8 cellular contexts compared by ENCODE assay signal in the genomic region with DNA sequence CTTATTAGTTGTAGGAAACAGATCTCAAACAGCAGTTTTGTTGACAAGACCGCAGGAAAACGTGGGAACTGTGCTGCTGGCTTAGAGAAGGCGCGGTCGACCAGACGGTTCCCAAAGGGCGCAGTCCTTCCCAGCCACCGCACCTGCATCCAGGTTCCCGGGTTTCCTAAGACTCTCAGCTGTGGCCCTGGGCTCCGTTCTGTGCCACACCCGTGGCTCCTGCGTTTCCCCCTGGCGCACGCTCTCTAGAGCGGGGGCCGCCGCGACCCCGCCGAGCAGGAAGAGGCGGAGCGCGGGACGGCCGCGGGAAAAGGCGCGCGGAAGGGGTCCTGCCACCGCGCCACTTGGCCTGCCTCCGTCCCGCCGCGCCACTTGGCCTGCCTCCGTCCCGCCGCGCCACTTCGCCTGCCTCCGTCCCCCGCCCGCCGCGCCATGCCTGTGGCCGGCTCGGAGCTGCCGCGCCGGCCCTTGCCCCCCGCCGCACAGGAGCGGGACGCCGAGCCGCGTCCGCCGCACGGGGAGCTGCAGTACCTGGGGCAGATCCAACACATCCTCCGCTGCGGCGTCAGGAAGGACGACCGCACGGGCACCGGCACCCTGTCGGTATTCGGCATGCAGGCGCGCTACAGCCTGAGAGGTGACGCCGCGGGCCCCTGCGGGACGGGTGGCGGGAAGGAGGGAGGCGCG. TPM values are rescaled to one million over a fixed set of nuclear protein-coding genes. Genes with fewer than 3 reads are reported as not detected.
DNase-seq lines count a peak whose midpoint lies in the region; TF ChIP-seq lines count a peak whose summit lies in the region.

Gene TYMS (plus strand): TSS at position 343 of the 687 bp plus-strand sequence. CDS start 90 bp downstream, at position 433.

- H3K27me3 Mint-ChIP-seq in activated naive CD4-positive, alpha-beta T cell treated with anti-CD3 and anti-CD28 coated beads for 36 hours (ENCODE audit: low read depth) = peaks cover 29% of the 10 kb centered on the region

- intact Hi-C loops in activated naive CD4-positive, alpha-beta T cell treated with anti-CD3 and anti-CD28 coated beads for 36 hours (cut with micrococcal nuclease) = loop anchor here (1.0 kb wide), 1 partner anchor 156 kb away; no protein-coding TSS in a partner anchor
- intact Hi-C loops in head of caudate nucleus (cut with DNase I) (loop anchor here (10.0 kb wide), 1 partner anchor 57 kb away; the partner anchor contains the start of gene ENOSF1), prostate gland (cut with DNase I) (loop anchor here (5.0 kb wide), 1 partner anchor 55 kb away; the partner anchor contains the start of gene ENOSF1)

- peak within 1 kb of the TSS; percentile 90 for H3K9ac ChIP-seq in KMS-11

- no peak for TF ChIP-seq POLR2A in prostate gland (IDR thresholded peaks at IDR 0.05)

- WGBS in prostate gland = under 1% methylated on average over 41 of the region's 79 CpGs

- peak within 1 kb of the TSS; percentile 60 for H2AFZ ChIP-seq in KMS-11 (ENCODE audit: low read depth)

- H4K20me1 ChIP-seq in KMS-11 (ENCODE audit: insufficient read depth) = no peaks in the 10 kb centered on the region

- H3K27me3 ChIP-seq in KMS-11 (ENCODE audit: insufficient read depth, low read depth) = no peaks in the 10 kb centered on the region
- no peaks in the 10 kb centered on the region for H3K27me3 ChIP-seq in prostate gland (replicated peaks; ENCODE audit: insufficient read depth)

- DNase-seq in H4 (ENCODE audit: low spot score) = peak; percentile 66
- peak; percentile 83 for DNase-seq in OCI-M1 (lab: John Stamatoyannopoulos, UW)
- peak; percentile 61 for DNase-seq in activated naive CD4-positive, alpha-beta T cell treated with anti-CD3 and anti-CD28 coated beads for 36 hours
- DNase-seq in head of caudate nucleus = peak in 32 of 42 donors; percentile 17 to 79 (median 42)
- DNase-seq in prostate gland (ENCODE audit: low spot score) = peak; percentile 17
- no peak for DNase-seq in GM19240 (ENCODE audit: insufficient read length, low spot score)

- peaks cover 48% of the 10 kb centered on the region for H3K36me3 Mint-ChIP-seq in activated naive CD4-positive, alpha-beta T cell treated with anti-CD3 and anti-CD28 coated beads for 36 hours (ENCODE audit: low read depth)

- peak within 1 kb of the TSS; percentile 87 for H3K27ac Mint-ChIP-seq in activated naive CD4-positive, alpha-beta T cell treated with anti-CD3 and anti-CD28 coated beads for 36 hours

- peaks cover 14% of the 10 kb centered on the region for H3K4me1 Mint-ChIP-seq in activated naive CD4-positive, alpha-beta T cell treated with anti-CD3 and anti-CD28 coated beads for 36 hours (ENCODE audit: low read depth)

- H3K9me3 Mint-ChIP-seq in activated naive CD4-positive, alpha-beta T cell treated with anti-CD3 and anti-CD28 coated beads for 36 hours = peaks cover 8% of the 10 kb centered on the region

- peak within 1 kb of the TSS; percentile 93 for H3K4me3 Mint-ChIP-seq in activated naive CD4-positive, alpha-beta T cell treated with anti-CD3 and anti-CD28 coated beads for 36 hours

- H3K9me3 ChIP-seq in prostate gland = no peaks in the 10 kb centered on the region

- CTCF ChIA-PET in activated naive CD4-positive, alpha-beta T cell treated with anti-CD3 and anti-CD28 coated beads for 36 hours (lab: Charles Lee) = interaction anchor here (0.5 to 1.4 kb wide), 9 partner anchors 18 to 178 kb away, joined by 3 to 8 read pairs (median 3); no protein-coding TSS in a partner anchor

- no peak for TF ChIP-seq CTCF in KMS-11 (conservative IDR thresholded peaks at IDR 0.05; ENCODE audit: low read depth, low read length)
- no peak for TF ChIP-seq CTCF in prostate gland (IDR thresholded peaks at IDR 0.05)

- H3K4me1 ChIP-seq in KMS-11 (ENCODE audit: low read depth, poor library complexity, severe bottlenecking) = peaks cover 26% of the 10 kb centered on the region
- H3K4me1 ChIP-seq in prostate gland (replicated peaks) = no peaks in the 10 kb centered on the region

- peak within 1 kb of the TSS; percentile 82 for H3K4me3 ChIP-seq in GM08714 (ENCODE audit: low read length)
- H3K4me3 ChIP-seq in KMS-11 (IDR thresholded peaks at IDR 0.05; ENCODE audit: insufficient read depth, low read depth, low read length) = no peak within 1 kb of the TSS
- peak within 1 kb of the TSS; percentile 55 to 59 for H3K4me3 ChIP-seq in prostate gland

- H3K36me3 ChIP-seq in KMS-11 (ENCODE audit: insufficient read depth) (peaks cover 8% of the 10 kb centered on the region; the same call in 1 of the 2 replicates), prostate gland (no peaks in the 10 kb centered on the region)

- peak within 1 kb of the TSS; percentile 72 for H3K4me2 ChIP-seq in KMS-11

- H3K79me2 ChIP-seq in KMS-11 (ENCODE audit: insufficient read depth, low read depth) = peaks cover 47% of the 10 kb centered on the region

- H3K27ac ChIP-seq in KMS-11 (peak within 1 kb of the TSS; percentile 90), prostate gland (peak within 1 kb of the TSS; percentile 27 to 64)

RNA-seq across cellular contexts. Expression of gene TYMS, which starts in this region (rescaled TPM):
- total RNA-seq in H4 (2014; rRNA removed; shearing (Covaris generic)) = 66.6 and 72.0 TPM in 2 replicates
- 100 to 1,000 TPM; 315 to 325 TPM for total RNA-seq in activated naive CD4-positive, alpha-beta T cell treated with anti-CD3 and anti-CD28 coated beads for 36 hours
- 1 to 10 TPM; 8.2 to 9.6 TPM for total RNA-seq in prostate gland
